Comparison of ENCODE assay signal across 1 cellular context in the genomic region with DNA sequence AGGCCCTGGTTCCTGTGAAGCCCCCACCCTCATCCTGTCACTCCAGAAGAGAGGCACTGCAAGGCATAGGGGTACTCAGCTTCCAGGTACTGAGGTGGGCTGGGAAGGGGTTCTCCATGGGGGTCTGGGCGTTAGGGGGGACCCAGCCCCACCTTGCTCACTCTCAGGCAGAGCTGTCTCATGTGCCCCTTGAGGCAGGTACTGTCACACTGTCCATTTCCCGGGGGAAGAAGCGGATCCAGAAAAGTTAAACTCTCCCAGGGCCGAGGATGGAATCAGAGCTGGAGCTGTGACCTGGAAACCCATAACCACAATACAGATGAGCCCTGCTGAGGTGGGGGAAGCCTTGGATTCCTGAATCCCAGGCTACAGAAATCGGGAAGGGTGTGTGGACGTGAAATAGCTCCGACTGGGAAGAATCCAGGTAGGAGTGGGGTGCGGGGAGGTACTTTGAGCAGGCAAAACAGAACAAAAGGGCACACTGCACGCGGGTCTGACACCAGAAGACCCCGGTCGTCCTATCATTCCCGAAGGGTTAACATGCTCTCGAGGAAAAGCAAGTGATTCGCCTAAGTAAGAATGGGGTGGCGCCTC.
A peak's percentile ranks its signal among the peaks of the same experiment; 100 is the strongest.
TF ChIP-seq lines count a peak whose summit lies in the region.

No MANE protein-coding gene starts in this region.

TF ChIP-seq in H1, 55 proteins besides CTCF, POLR2A, EP300 and RAD21:
- no peak for TF ChIP-seq HDAC2 (IDR thresholded peaks at IDR 0.05; ENCODE audit: borderline replicate concordance in 1 of 2, low read depth in 2 of 2, low read length in 2 of 2)
- peak; percentile 2; the same call in 1 of the 2 replicates for TF ChIP-seq POLR2AphosphoS5 (IDR thresholded peaks at IDR 0.05; ENCODE audit: low read depth, low read length)
